In genomic region chr9:128940271-128940921, GRCh38 we compare ENCODE assay signal across 20 cellular contexts. TPM values are rescaled to one million over a fixed set of nuclear protein-coding genes. Genes with fewer than 3 reads are reported as not detected.
A peak's percentile ranks its signal among the peaks of the same experiment; 100 is the strongest.
DNase-seq lines count a peak whose midpoint lies in the region; ATAC-seq and TF ChIP-seq lines count a peak whose summit lies in the region.
"Had no signal": no experiment of that assay in that cellular context is flagged by ENCODE, and none has a peak within 500 bp of the region (broad histone marks: within the 10 kb centered on the region; RNA-seq: fewer than 3 reads in every experiment).

No MANE protein-coding gene starts in this region.

- H3K9me3 Mint-ChIP-seq in GM23338 (no peaks in the 10 kb centered on the region; the same call in 2 of the 3 replicates), osteocyte (ENCODE audit: unreplicated experiment) (no peaks in the 10 kb centered on the region), immature natural killer cell (no peaks in the 10 kb centered on the region)
- H3K9me3 Mint-ChIP-seq: activated naive CD8-positive, alpha-beta T cell treated with anti-CD3 and anti-CD28 coated beads, Interleukin-2, amount 50 U/mL, for 24 hours; brain; T-helper 1 cell treated with Interleukin-12 subunit alpha and Interleukin-12 subunit beta and Interleukin-4 antibody, amounts not matched to agents 30 μg/mL and 1 μg/mL, for 36 hours had no signal

- H3K4me1 Mint-ChIP-seq in GM23338 (peaks cover 2% of the 10 kb centered on the region; the same call in 1 of the 3 replicates), osteocyte (ENCODE audit: unreplicated experiment) (no peaks in the 10 kb centered on the region), immature natural killer cell (peaks cover under 1% of the 10 kb centered on the region in 2 donors)
- H3K4me1 Mint-ChIP-seq: activated naive CD8-positive, alpha-beta T cell treated with anti-CD3 and anti-CD28 coated beads, Interleukin-2, amount 50 U/mL, for 24 hours had no signal

- intact Hi-C loops in sigmoid colon (cut with DNase I): no loop called here

- TF ChIP-seq CTCF in GM23338 (conservative IDR thresholded peaks at IDR 0.05; ENCODE audit: low read depth in 2 of 2) (no peak), coronary artery (IDR thresholded peaks at IDR 0.05) (no peak), sigmoid colon (IDR thresholded peaks at IDR 0.05) (no peak), osteocyte (IDR thresholded peaks at IDR 0.05) (no peak)

- no peaks in the 10 kb centered on the region; the same call in 1 of the 2 replicates for H4K20me1 ChIP-seq in GM23338 (replicated peaks; ENCODE audit: insufficient read depth)

- no peak overlapping the region for H2AFZ ChIP-seq in GM23338

- no peaks in the 10 kb centered on the region for H3K4me1 ChIP-seq in GM23338 (ENCODE audit: insufficient read depth)
- H3K4me1 ChIP-seq in sigmoid colon: peaks cover 0 to 11% (median 0%) of the 10 kb centered on the region in 4 donors
- H3K4me1 ChIP-seq: colonic mucosa had no signal

- no peak for TF ChIP-seq POLR2A in sigmoid colon (IDR thresholded peaks at IDR 0.05)

- peak; percentile 21; the same call in 1 of the 3 replicates for ATAC-seq in GM23338
- ATAC-seq in GM18517 (IDR thresholded peaks at IDR 0.05; ENCODE audit: unreplicated experiment): no peak
- ATAC-seq: activated naive CD8-positive, alpha-beta T cell treated with anti-CD3 and anti-CD28 coated beads, Interleukin-2, amount 50 U/mL, for 24 hours had no signal

- H3K9me3 ChIP-seq in sigmoid colon: no peaks in the 10 kb centered on the region
- H3K9me3 ChIP-seq: colonic mucosa, MG63, neutrophil had no signal

- no peak overlapping the region for H3K4me3 ChIP-seq in GM23338
- no peak overlapping the region for H3K4me3 ChIP-seq in coronary artery
- no peak overlapping the region for H3K4me3 ChIP-seq in sigmoid colon
- H3K4me3 ChIP-seq: colonic mucosa, MG63 had no signal

- H3K36me3 ChIP-seq in GM23338 (ENCODE audit: insufficient read depth) (no peaks in the 10 kb centered on the region), sigmoid colon (peaks cover 0 to 34% (median 4%) of the 10 kb centered on the region in 4 donors)
- H3K36me3 ChIP-seq: colonic mucosa, MG63, neutrophil had no signal

- H3K27ac Mint-ChIP-seq in GM23338: no peak overlapping the region
- H3K27ac Mint-ChIP-seq in osteocyte (ENCODE audit: unreplicated experiment): no peak overlapping the region
- H3K27ac Mint-ChIP-seq in immature natural killer cell: no peak overlapping the region
- H3K27ac Mint-ChIP-seq: activated naive CD8-positive, alpha-beta T cell treated with anti-CD3 and anti-CD28 coated beads, Interleukin-2, amount 50 U/mL, for 24 hours; T-helper 1 cell treated with Interleukin-12 subunit alpha and Interleukin-12 subunit beta and Interleukin-4 antibody, amounts not matched to agents 30 μg/mL and 1 μg/mL, for 36 hours had no signal

- DNase-seq in GM23338 (ENCODE audit: low spot score) (no peak), coronary artery (ENCODE audit: low spot score) (peak; percentile 69), sigmoid colon (peak; percentile 56), osteocyte (ENCODE audit: extremely low spot score, unreplicated experiment) (no peak), COLO829 (ENCODE audit: low spot score) (no peak), immature natural killer cell (no peak)
- DNase-seq: activated CD4-positive, alpha-beta T cell treated with anti-CD3 and anti-CD28 coated beads, Interleukin-2, amount 50 U/mL, for 1 hour; activated CD8-positive, alpha-beta memory T cell treated with anti-CD3 and anti-CD28 coated beads, Interleukin-2, amount 50 U/mL, for 48 hours; activated effector memory CD4-positive, alpha-beta T cell treated with Interleukin-2 at 50 U/mL for 16 hours; activated naive CD8-positive, alpha-beta T cell treated with anti-CD3 and anti-CD28 coated beads, Interleukin-2, amount 50 U/mL, for 24 hours; colonic mucosa; MG63; NCI-H2171; NCI-H526 treated with DMSO at 0.1 percent for 48 hours; SIG-M5 had no signal

- no peaks in the 10 kb centered on the region for H3F3A ChIP-seq in GM23338 (replicated peaks; ENCODE audit: low read depth)

- peaks cover 3% of the 10 kb centered on the region; the same call in 1 of the 2 replicates for H3K79me2 ChIP-seq in GM23338 (replicated peaks; ENCODE audit: insufficient read depth)

- TF ChIP-seq EP300 in sigmoid colon (IDR thresholded peaks at IDR 0.05): no peak

- H3K27ac ChIP-seq in GM23338 (ENCODE audit: low read depth): no peak overlapping the region
- peak overlapping the region in 1 of 2 donors; percentile 45 for H3K27ac ChIP-seq in coronary artery
- peak overlapping the region; percentile 46 for H3K27ac ChIP-seq in layer of hippocampus (ENCODE audit: low read depth, low read length)
- H3K27ac ChIP-seq in sigmoid colon: peak overlapping the region in 3 of 4 donors; percentile 23 to 30 (median 28)
- H3K27ac ChIP-seq: colonic mucosa, neutrophil had no signal

- H3K36me3 Mint-ChIP-seq in GM23338 (ENCODE audit: low read depth): peaks cover 6% of the 10 kb centered on the region; the same call in 2 of the 3 replicates
- H3K36me3 Mint-ChIP-seq in osteocyte (ENCODE audit: unreplicated experiment): no peaks in the 10 kb centered on the region
- no peaks in the 10 kb centered on the region for H3K36me3 Mint-ChIP-seq in immature natural killer cell
- H3K36me3 Mint-ChIP-seq: brain had no signal

- H3K27me3 ChIP-seq in GM23338 (ENCODE audit: insufficient read depth): no peaks in the 10 kb centered on the region
- no peaks in the 10 kb centered on the region for H3K27me3 ChIP-seq in layer of hippocampus (ENCODE audit: control insufficient read depth, insufficient read depth, low read length)
- no peaks in the 10 kb centered on the region for H3K27me3 ChIP-seq in sigmoid colon
- H3K27me3 ChIP-seq: colonic mucosa, MG63, neutrophil had no signal

- no peaks in the 10 kb centered on the region for H3K9me2 ChIP-seq in GM23338 (ENCODE audit: insufficient read depth)

- WGBS in sigmoid colon, 2 donors: 79 to 83% methylated on average over 15 of the region's 15 CpGs

- H3K4me3 Mint-ChIP-seq in GM23338 (no peak overlapping the region), osteocyte (ENCODE audit: unreplicated experiment) (no peak overlapping the region), immature natural killer cell (no peak overlapping the region)
- H3K4me3 Mint-ChIP-seq: activated naive CD8-positive, alpha-beta T cell treated with anti-CD3 and anti-CD28 coated beads, Interleukin-2, amount 50 U/mL, for 24 hours; brain; T-helper 1 cell treated with Interleukin-12 subunit alpha and Interleukin-12 subunit beta and Interleukin-4 antibody, amounts not matched to agents 30 μg/mL and 1 μg/mL, for 36 hours had no signal

- H3K27me3 Mint-ChIP-seq in GM23338 (ENCODE audit: insufficient read depth, low read depth, poor library complexity) (peaks cover 5% of the 10 kb centered on the region), osteocyte (ENCODE audit: unreplicated experiment) (no peaks in the 10 kb centered on the region), immature natural killer cell (ENCODE audit: low read depth in 3 of 3) (no peaks in the 10 kb centered on the region)
- H3K27me3 Mint-ChIP-seq: activated naive CD8-positive, alpha-beta T cell treated with anti-CD3 and anti-CD28 coated beads, Interleukin-2, amount 50 U/mL, for 24 hours had no signal

- H3K4me2 ChIP-seq in GM23338: no peak overlapping the region

TF ChIP-seq in GM23338, 12 proteins besides CTCF, POLR2A, EP300 and RAD21:
- no peak for TF ChIP-seq ETS1 (IDR thresholded peaks at IDR 0.05)

RNA-seq across cellular contexts. Expression of gene DOLK, which starts 7.0 kb away (rescaled TPM):
- 20.2 and 21.3 TPM in 2 replicates for total RNA-seq in GM23338 (2014; rRNA removed; shearing (Covaris generic))
- polyA plus RNA-seq in GM23338 (2016; fragmentation: Nextera tagmentation; extraction: Ambion mirVana) (9.8 and 10.3 TPM in 2 replicates), sigmoid colon (10 to 100 TPM in 1 of 3 donors, 1 to 10 TPM in 2; 2.4 to 11.1 (median 3.5) TPM), immature natural killer cell (10 to 100 TPM in 1 of 3 donors, 1 to 10 TPM in 2; 9.5 to 18.0 (median 10.0) TPM)
- total RNA-seq in sigmoid colon (10 to 100 TPM in 1 of 4 donors, 1 to 10 TPM in 3; 6.2 to 11.4 (median 9.3) TPM), osteocyte (27.4 and 30.5 TPM in 2 replicates)

RNA-seq across cellular contexts. Expression of gene NUP188, which starts 7.1 kb away (rescaled TPM):
- 107 and 117 TPM in 2 replicates for total RNA-seq in GM23338 (2014; rRNA removed; shearing (Covaris generic))
- 25.5 and 28.4 TPM in 2 replicates for polyA plus RNA-seq in GM23338 (2016; fragmentation: Nextera tagmentation; extraction: Ambion mirVana)
- total RNA-seq in sigmoid colon: 10 to 100 TPM; 16.6 to 28.8 (median 24.6) TPM
- 10 to 100 TPM in 1 of 3 donors, 1 to 10 TPM in 2; 3.7 to 21.3 (median 5.4) TPM for polyA plus RNA-seq in sigmoid colon
- 44.5 and 49.0 TPM in 2 replicates for total RNA-seq in osteocyte
- polyA plus RNA-seq in immature natural killer cell: 10 to 100 TPM; 12.2 to 31.8 (median 18.6) TPM

RNA-seq across cellular contexts. Expression of gene PHYHD1, which starts 19.6 kb away (rescaled TPM):
- total RNA-seq in GM23338 (2014; rRNA removed; shearing (Covaris generic)): 4.1 and 10.4 TPM in 2 replicates
- polyA plus RNA-seq in GM23338 (2016; fragmentation: Nextera tagmentation; extraction: Ambion mirVana) (16.8 and 23.4 TPM in 2 replicates), sigmoid colon (10 to 100 TPM in 1 of 3 donors, 1 to 10 TPM in 2; 1.6 to 13.2 (median 8.1) TPM), immature natural killer cell (1 to 10 TPM; 2.7 to 7.1 (median 4.1) TPM)
- total RNA-seq in sigmoid colon (10 to 100 TPM; 15.5 to 30.5 (median 20.1) TPM), osteocyte (4.6 and 6.0 TPM in 2 replicates)

RNA-seq across cellular contexts. Expression of gene LRRC8A, which starts 58.5 kb away (rescaled TPM):
- total RNA-seq in GM23338 (2014; rRNA removed; shearing (Covaris generic)): 75.7 and 80.5 TPM in 2 replicates
- polyA plus RNA-seq in GM23338 (2016; fragmentation: Nextera tagmentation; extraction: Ambion mirVana): 35.3 and 37.3 TPM in 2 replicates
- total RNA-seq in sigmoid colon: 10 to 100 TPM; 26.0 to 59.5 (median 37.4) TPM
- 10 to 100 TPM in 1 of 3 donors, 1 to 10 TPM in 2; 4.8 to 25.2 (median 8.8) TPM for polyA plus RNA-seq in sigmoid colon
- total RNA-seq in osteocyte: 39.5 and 42.8 TPM in 2 replicates
- 10 to 100 TPM; 29.3 to 98.2 (median 34.6) TPM for polyA plus RNA-seq in immature natural killer cell

RNA-seq across cellular contexts. Expression of gene KYAT1, which starts 58.6 kb away (rescaled TPM):
- total RNA-seq in GM23338 (2014; rRNA removed; shearing (Covaris generic)): 29.8 and 34.0 TPM in 2 replicates
- polyA plus RNA-seq in GM23338 (2016; fragmentation: Nextera tagmentation; extraction: Ambion mirVana): 23.0 and 26.1 TPM in 2 replicates
- total RNA-seq in sigmoid colon: 1 to 10 TPM; 3.9 to 8.0 (median 5.2) TPM
- polyA plus RNA-seq in sigmoid colon: 1 to 10 TPM in 1 of 3 donors, under 1 TPM in 2; 0.60 to 4.5 (median 0.92) TPM
- total RNA-seq in osteocyte: 5.3 and 6.5 TPM in 2 replicates
- 10 to 100 TPM in 1 of 3 donors, 1 to 10 TPM in 2; 9.6 to 10.1 (median 10.0) TPM for polyA plus RNA-seq in immature natural killer cell

Comparison
In these comparisons a context has a peak if more than half of its experiments do, and no peak if none do; other contexts are left out.
1. DNase-seq: peak in coronary artery (single experiment) and sigmoid colon (single experiment); none in GM23338 (single experiment), osteocyte (single experiment), COLO829 (single experiment) and immature natural killer cell (0 of 3).